Comparison of ENCODE assay signal across 9 cellular contexts in the genomic region with DNA sequence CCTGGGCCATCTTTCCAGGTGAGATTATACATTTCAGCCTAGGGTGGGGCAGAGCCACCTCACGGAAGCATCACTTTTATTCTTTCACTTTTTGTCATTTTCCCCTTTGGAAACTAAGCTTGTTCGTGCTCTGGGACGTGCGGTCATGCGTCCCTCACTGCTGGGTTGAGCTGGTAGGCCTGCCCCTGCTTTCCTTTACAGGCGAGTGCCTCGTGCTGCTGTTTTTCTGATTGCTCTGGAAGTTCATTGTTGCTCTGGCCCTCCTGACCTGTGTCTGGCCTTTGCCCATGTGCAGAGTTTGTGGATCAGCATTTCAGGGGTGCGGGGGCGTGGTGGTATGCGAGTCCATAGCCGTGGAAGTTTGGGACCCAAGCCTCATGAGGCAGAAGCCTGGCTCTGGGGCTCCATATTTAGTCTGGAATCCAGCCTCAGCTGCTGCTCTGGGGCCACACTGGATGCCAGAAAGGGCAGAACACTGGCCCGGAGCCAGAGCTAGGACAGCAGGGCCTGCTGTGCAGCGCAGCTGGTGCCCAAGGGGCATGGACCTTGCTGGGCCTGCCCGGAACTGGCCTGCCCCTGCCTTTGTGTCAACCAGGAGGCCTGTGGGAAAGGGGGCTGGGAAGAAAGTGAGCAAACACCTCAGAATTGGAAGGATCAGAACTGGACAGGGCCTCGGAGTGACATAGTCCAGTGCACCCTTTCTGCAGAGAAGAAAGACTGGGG. TPM values are rescaled to one million over a fixed set of nuclear protein-coding genes. Genes with fewer than 3 reads are reported as not detected.
DNase-seq lines count a peak whose midpoint lies in the region; TF ChIP-seq lines count a peak whose summit lies in the region.
"Had no signal": no experiment of that assay in that cellular context is flagged by ENCODE, and none has a peak within 500 bp of the region (broad histone marks: within the 10 kb centered on the region; RNA-seq: fewer than 3 reads in every experiment).

No MANE protein-coding gene starts in this region.

- DNase-seq in ascending aorta (ENCODE audit: low spot score in 2 of 2) (peak in 1 of 2 donors; percentile 72), hypothalamus (lab: John Stamatoyannopoulos, UW) (peak in 44 of 51 donors; percentile 9 to 91 (median 66)), putamen (ENCODE audit: low spot score) (peak; percentile 90), NCI-H2081 treated with DMSO at 0.1 percent for 48 hours (lab: John Stamatoyannopoulos, UW) (no peak), NCI-H1092 treated with DMSO at 0.1 percent for 48 hours (lab: John Stamatoyannopoulos, UW) (no peak), retina (no peak), cerebellar cortex (ENCODE audit: low spot score) (no peak)
- DNase-seq: AML-193 had no signal

- H3K27me3 ChIP-seq in BLaER1 (no peaks in the 10 kb centered on the region), ascending aorta (no peaks in the 10 kb centered on the region)

- intact Hi-C loops in ascending aorta (cut with DNase I) = no loop called here

- TF ChIP-seq CTCF in ascending aorta (IDR thresholded peaks at IDR 0.05) = no peak

- no peak overlapping the region for H3K4me3 ChIP-seq in BLaER1
- peak overlapping the region in 1 of 2 donors; percentile 1 for H3K4me3 ChIP-seq in ascending aorta

- H3K9me3 ChIP-seq in BLaER1 (no peaks in the 10 kb centered on the region), ascending aorta (no peaks in the 10 kb centered on the region)

- H3K4me1 ChIP-seq in BLaER1 (peaks cover 16% of the 10 kb centered on the region), ascending aorta (peaks cover 10 to 28% of the 10 kb centered on the region in 2 donors)

- peak overlapping the region; percentile 18; the same call in 1 of the 2 replicates for H3K4me2 ChIP-seq in BLaER1

- peaks cover 97% of the 10 kb centered on the region for H4K20me1 ChIP-seq in BLaER1

- H3K27ac ChIP-seq in BLaER1 (0 out of 2 replicates have a peak overlapping the region, but pooled peaks have one; percentile 23), ascending aorta (peak overlapping the region; percentile 13 to 49)

- no peak overlapping the region for H3K9ac ChIP-seq in BLaER1

- H3K36me3 ChIP-seq in BLaER1 = peaks cover 5% of the 10 kb centered on the region; the same call in 1 of the 2 replicates
- no peaks in the 10 kb centered on the region for H3K36me3 ChIP-seq in ascending aorta

RNA-seq across cellular contexts. Expression of a gene that starts 51.1 kb away (rescaled TPM):
- total RNA-seq in ascending aorta = 55.3 TPM

Comparison
In these comparisons a context has a peak if more than half of its experiments do, and no peak if none do; other contexts are left out.
1. DNase-seq: peak in hypothalamus (44 of 51) and putamen (single experiment); none in NCI-H2081 treated with DMSO at 0.1 percent for 48 hours (single experiment), NCI-H1092 treated with DMSO at 0.1 percent for 48 hours (single experiment), retina (single experiment) and cerebellar cortex (single experiment).